Comparison of ENCODE assay signal across 19 cellular contexts in the genomic region with DNA sequence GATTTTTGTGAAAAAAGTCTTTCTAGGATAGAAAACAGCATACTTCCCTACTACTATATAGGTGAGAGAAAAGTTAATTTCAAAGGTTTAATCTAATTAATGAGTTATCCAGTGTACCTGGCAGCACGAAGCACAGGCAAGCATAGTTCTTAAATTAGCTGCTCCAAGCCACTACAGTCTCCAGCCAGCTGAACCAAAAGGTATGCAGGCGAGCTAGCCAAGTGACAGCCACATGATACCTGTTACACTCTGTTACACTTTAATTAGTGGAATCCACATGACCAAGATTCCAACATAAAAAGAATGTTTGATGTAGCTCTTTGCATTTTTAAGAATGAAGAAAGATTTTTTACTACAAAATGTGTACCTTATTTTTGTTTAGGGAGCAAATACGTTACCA. TPM values are rescaled to one million over a fixed set of nuclear protein-coding genes. Genes with fewer than 3 reads are reported as not detected.
DNase-seq lines count a peak whose midpoint lies in the region; ATAC-seq and TF ChIP-seq lines count a peak whose summit lies in the region.
"Had no signal": no experiment of that assay in that cellular context is flagged by ENCODE, and none has a peak within 500 bp of the region (broad histone marks: within the 10 kb centered on the region; RNA-seq: fewer than 3 reads in every experiment).

No MANE protein-coding gene starts in this region.

- intact Hi-C loops in right cardiac atrium (cut with DNase I), result no loop called here

- H3K4me1 Mint-ChIP-seq in T-cell (peaks cover 27 to 36% (median 28%) of the 10 kb centered on the region in 3 donors), osteocyte (ENCODE audit: unreplicated experiment) (no peaks in the 10 kb centered on the region)
- H3K4me1 Mint-ChIP-seq: B cell had no signal

- POLR2A ChIA-PET in T-cell (lab: Charles Lee), result interaction anchor here in 1 of 2 donors (0.8 kb wide), 1 partner anchor 12 kb away, joined by 3 read pairs; no protein-coding TSS in a partner anchor

- H3K9me3 Mint-ChIP-seq in T-cell (no peaks in the 10 kb centered on the region), osteocyte (ENCODE audit: unreplicated experiment) (no peaks in the 10 kb centered on the region)
- H3K9me3 Mint-ChIP-seq in activated naive CD4-positive, alpha-beta T cell treated with anti-CD3 and anti-CD28 coated beads, Interleukin-2, amount 50 U/mL, for 72 hours, result no peaks in the 10 kb centered on the region
- H3K9me3 Mint-ChIP-seq: CD4-positive, alpha-beta memory T cell had no signal

- H3K4me3 Mint-ChIP-seq in T-cell (no peak overlapping the region), osteocyte (ENCODE audit: unreplicated experiment) (no peak overlapping the region)
- H3K4me3 Mint-ChIP-seq: B cell; CD4-positive, alpha-beta memory T cell had no signal

- no peak for DNase-seq in T-cell
- peak; percentile 52 for DNase-seq in astrocyte of the hippocampus (ENCODE audit: low read depth, low spot score)
- no peak for DNase-seq in right cardiac atrium
- DNase-seq in osteocyte (ENCODE audit: extremely low spot score, unreplicated experiment), result peak; percentile 13
- no peak for DNase-seq in activated naive CD4-positive, alpha-beta T cell treated with anti-CD3 and anti-CD28 coated beads, Interleukin-2, amount 50 U/mL, for 72 hours (ENCODE audit: low spot score in 2 of 2)
- DNase-seq in Kasumi-1 (lab: John Stamatoyannopoulos, UW), result no peak
- DNase-seq: CD4-positive, alpha-beta memory T cell; DMS79; GOT3; KBM-7; NCI-H1092 treated with DMSO at 0.1 percent for 48 hours; NCI-H187 treated with DMSO at 0.1 percent for 48 hours; NCI-H774; Peyer's patch; SJCRH30 had no signal

- ATAC-seq in T-cell (replicated peaks in 1 of 4), result no peak
- peak; percentile 64 to 76 for ATAC-seq in right cardiac atrium
- no peak for ATAC-seq in activated naive CD4-positive, alpha-beta T cell treated with anti-CD3 and anti-CD28 coated beads, Interleukin-2, amount 50 U/mL, for 72 hours
- ATAC-seq in GM18868 (IDR thresholded peaks at IDR 0.05; ENCODE audit: unreplicated experiment), result no peak
- ATAC-seq in HG03045 (IDR thresholded peaks at IDR 0.05; ENCODE audit: unreplicated experiment), result no peak
- ATAC-seq: GM12878 had no signal

- H3K27me3 ChIP-seq in right cardiac atrium (ENCODE audit: control insufficient read depth, insufficient read depth), result no peaks in the 10 kb centered on the region
- H3K27me3 ChIP-seq: Peyer's patch, SJCRH30 had no signal

- H3K27me3 Mint-ChIP-seq in T-cell (no peaks in the 10 kb centered on the region), osteocyte (ENCODE audit: unreplicated experiment) (no peaks in the 10 kb centered on the region)
- H3K27me3 Mint-ChIP-seq: B cell; CD4-positive, alpha-beta memory T cell had no signal

- 76% methylated on average over 3 of the region's 3 CpGs for WGBS in right cardiac atrium

- no peak for TF ChIP-seq CTCF in osteocyte (IDR thresholded peaks at IDR 0.05)

- H3K4me3 ChIP-seq in right cardiac atrium (ENCODE audit: low read length), result no peak overlapping the region
- H3K4me3 ChIP-seq: GM12878, Peyer's patch, SJCRH30 had no signal

- peaks cover 1% of the 10 kb centered on the region for H3K4me1 ChIP-seq in right cardiac atrium (ENCODE audit: control insufficient read depth, insufficient read depth, low read length)
- H3K4me1 ChIP-seq: Peyer's patch, SJCRH30 had no signal

- H3K27ac ChIP-seq in right cardiac atrium (ENCODE audit: low read length), result no peak overlapping the region
- H3K27ac ChIP-seq: Peyer's patch, SJCRH30 had no signal

- peaks cover 62% of the 10 kb centered on the region for H3K36me3 Mint-ChIP-seq in T-cell
- H3K36me3 Mint-ChIP-seq in osteocyte (ENCODE audit: unreplicated experiment), result peaks cover 33% of the 10 kb centered on the region
- peaks cover 1 to 22% of the 10 kb centered on the region in 2 donors for H3K36me3 Mint-ChIP-seq in activated naive CD4-positive, alpha-beta T cell treated with anti-CD3 and anti-CD28 coated beads, Interleukin-2, amount 50 U/mL, for 72 hours

- no peaks in the 10 kb centered on the region for H3K9me3 ChIP-seq in right cardiac atrium (ENCODE audit: control insufficient read depth, low read length)
- H3K9me3 ChIP-seq: Peyer's patch, SJCRH30 had no signal

- peak overlapping the region; percentile 2 to 70 for H3K27ac Mint-ChIP-seq in T-cell
- H3K27ac Mint-ChIP-seq in osteocyte (ENCODE audit: unreplicated experiment), result no peak overlapping the region
- H3K27ac Mint-ChIP-seq in activated naive CD4-positive, alpha-beta T cell treated with anti-CD3 and anti-CD28 coated beads, Interleukin-2, amount 50 U/mL, for 72 hours, result no peak overlapping the region

- CTCF ChIA-PET in T-cell (lab: Charles Lee), result no interaction called here

RNA-seq across cellular contexts. Expression of gene SLC25A30, which starts 15.5 kb away (rescaled TPM):
- total RNA-seq in T-cell (10 to 100 TPM; 19.5 to 25.9 (median 24.2) TPM), right cardiac atrium (10 to 100 TPM; 54.9 to 72.2 (median 63.7) TPM), osteocyte (8.9 and 12.0 TPM in 2 replicates)
- 29.8 TPM for polyA plus RNA-seq in right cardiac atrium
- 10 to 100 TPM; 10.5 to 19.7 TPM for total RNA-seq in activated naive CD4-positive, alpha-beta T cell treated with anti-CD3 and anti-CD28 coated beads, Interleukin-2, amount 50 U/mL, for 72 hours

Comparison
In these comparisons a context has a peak if more than half of its experiments do, and no peak if none do; other contexts are left out.
1. ATAC-seq: peak in right cardiac atrium (2 of 2); none in T-cell (0 of 4), activated naive CD4-positive, alpha-beta T cell treated with anti-CD3 and anti-CD28 coated beads, Interleukin-2, amount 50 U/mL, for 72 hours (0 of 2), GM18868 (single experiment) and HG03045 (single experiment).
2. DNase-seq: peak in astrocyte of the hippocampus (single experiment) and osteocyte (single experiment); none in T-cell (0 of 34), right cardiac atrium (0 of 3), activated naive CD4-positive, alpha-beta T cell treated with anti-CD3 and anti-CD28 coated beads, Interleukin-2, amount 50 U/mL, for 72 hours (0 of 2) and Kasumi-1 (0 of 2).
3. H3K27ac Mint-ChIP-seq: peak in T-cell (2 of 2); none in osteocyte (single experiment) and activated naive CD4-positive, alpha-beta T cell treated with anti-CD3 and anti-CD28 coated beads, Interleukin-2, amount 50 U/mL, for 72 hours (0 of 2).